ENCODE assay signal across 7 cellular contexts in genomic region chr3:185984203-185984602, GRCh38.
"Had no signal": no experiment of that assay in that cellular context is flagged by ENCODE, and none has a peak within 500 bp of the region (broad histone marks: within the 10 kb centered on the region; RNA-seq: fewer than 3 reads in every experiment).

No MANE protein-coding gene starts in this region.

- H3K4me3 ChIP-seq: prostate gland, upper lobe of right lung had no signal

- H3K4me1 Mint-ChIP-seq: activated naive CD4-positive, alpha-beta T cell treated with anti-CD3 and anti-CD28 coated beads, Interleukin-2, amount 10 ng/mL, durations not matched to agents 7 days and 5 days had no signal

- H3K9me3 ChIP-seq: prostate gland, upper lobe of right lung had no signal

- H3K4me3 Mint-ChIP-seq: activated naive CD4-positive, alpha-beta T cell treated with anti-CD3 and anti-CD28 coated beads, Interleukin-2, amount 10 ng/mL, durations not matched to agents 7 days and 5 days; activated T-helper 17 cell treated with anti-CD3 and anti-CD28 coated beads, Interleukin-2, amount 50 U/mL, for 72 hours; naive thymus-derived CD8-positive, alpha-beta T cell had no signal

- H3K36me3 ChIP-seq: brain microvascular endothelial cell, prostate gland, upper lobe of right lung had no signal

- H3K4me1 ChIP-seq: prostate gland had no signal

- H3K27ac Mint-ChIP-seq: activated naive CD4-positive, alpha-beta T cell treated with anti-CD3 and anti-CD28 coated beads, Interleukin-2, amount 10 ng/mL, durations not matched to agents 7 days and 5 days; activated T-helper 17 cell treated with anti-CD3 and anti-CD28 coated beads, Interleukin-2, amount 50 U/mL, for 72 hours; endodermal cell had no signal

- H3K9me3 Mint-ChIP-seq: activated naive CD4-positive, alpha-beta T cell treated with anti-CD3 and anti-CD28 coated beads, Interleukin-2, amount 10 ng/mL, durations not matched to agents 7 days and 5 days; activated T-helper 17 cell treated with anti-CD3 and anti-CD28 coated beads, Interleukin-2, amount 50 U/mL, for 72 hours; endodermal cell; naive thymus-derived CD8-positive, alpha-beta T cell had no signal

- H3K36me3 Mint-ChIP-seq: activated naive CD4-positive, alpha-beta T cell treated with anti-CD3 and anti-CD28 coated beads, Interleukin-2, amount 10 ng/mL, durations not matched to agents 7 days and 5 days; naive thymus-derived CD8-positive, alpha-beta T cell had no signal
